In genomic region chr7:96675548-96675947, GRCh38 we compare ENCODE assay signal across 21 cellular contexts. TPM values are rescaled to one million over a fixed set of nuclear protein-coding genes. Genes with fewer than 3 reads are reported as not detected.
DNase-seq lines count a peak whose midpoint lies in the region; ATAC-seq, FAIRE-seq and TF ChIP-seq lines count a peak whose summit lies in the region.
"Had no signal": no experiment of that assay in that cellular context is flagged by ENCODE, and none has a peak within 500 bp of the region (broad histone marks: within the 10 kb centered on the region; RNA-seq: fewer than 3 reads in every experiment).

No MANE protein-coding gene starts in this region.

- CTCF ChIA-PET in IMR-90 (lab: Yijun Ruan, JAX): no interaction called here
- CTCF ChIA-PET in activated naive CD4-positive, alpha-beta T cell treated with anti-CD3 and anti-CD28 coated beads, Interleukin-2, amount 10 ng/mL, durations not matched to agents 7 days and 5 days (lab: Charles Lee): no interaction called here

- H3K4me1 ChIP-seq in IMR-90 (ENCODE audit: control insufficient read depth, insufficient read depth, low read length) (no peaks in the 10 kb centered on the region), lower lobe of right lung (no peaks in the 10 kb centered on the region)
- H3K4me1 ChIP-seq: tibial artery had no signal

- H3K9me3 ChIP-seq in IMR-90 (ENCODE audit: control insufficient read depth, insufficient read depth, low read length): no peaks in the 10 kb centered on the region
- H3K9me3 ChIP-seq in lower lobe of right lung: no peaks in the 10 kb centered on the region
- H3K9me3 ChIP-seq: tibial artery had no signal

- H3K4me1 Mint-ChIP-seq in activated naive CD4-positive, alpha-beta T cell treated with anti-CD3 and anti-CD28 coated beads, Interleukin-2, amount 10 ng/mL, durations not matched to agents 7 days and 5 days: no peaks in the 10 kb centered on the region

- TF ChIP-seq CTCF in IMR-90 (conservative IDR thresholded peaks at IDR 0.05; ENCODE audit: low read depth, low read length) (no peak), lower lobe of right lung (IDR thresholded peaks at IDR 0.05) (no peak)

- H2BK15ac ChIP-seq in IMR-90 (ENCODE audit: low read depth, low read length): no peak overlapping the region

- TF ChIP-seq RAD21 in IMR-90 (IDR thresholded peaks at IDR 0.05; ENCODE audit: low read length): no peak

- peak; percentile 17; the same call in 1 of the 2 replicates for ATAC-seq in IMR-90 (ENCODE audit: low read depth)
- ATAC-seq in lower lobe of right lung: no peak

- WGBS in IMR-90 (ENCODE audit: extremely low coverage in 2 of 2, insufficient read length in 1 of 2), 2 experiments: no CpG with 5 or more reads among the region's 1 CpG

- H3K9ac ChIP-seq in IMR-90 (ENCODE audit: low read depth, low read length): no peak overlapping the region

- FAIRE-seq in urothelium cell line (lab: Jason Lieb, UNC): no peak
- FAIRE-seq: GM18507 had no signal

- H4K8ac ChIP-seq in IMR-90 (ENCODE audit: low read depth in 2 of 2, low read length in 2 of 2): no peak overlapping the region

- no peak overlapping the region for H2BK20ac ChIP-seq in IMR-90 (ENCODE audit: low read depth, low read length)

- H2AK9ac ChIP-seq in IMR-90 (replicated peaks; ENCODE audit: low read depth, low read length, poor library complexity): no peak overlapping the region

- peaks cover 0 to 4% of the 10 kb centered on the region in 2 experiments; a peak in 3 of 4 replicates for H3K79me1 ChIP-seq in IMR-90 (ENCODE audit: low read depth in 1 of 2, low read length in 2 of 2)

- H3K36me3 ChIP-seq in IMR-90 (ENCODE audit: control insufficient read depth, insufficient read depth, low read length) (0 out of 2 replicates have a peak, but pooled peaks cover 1% of the 10 kb centered on the region), lower lobe of right lung (peaks cover 21% of the 10 kb centered on the region)

- H3K4me3 ChIP-seq in IMR-90 (ENCODE audit: insufficient read depth, low read depth, low read length) (no peak overlapping the region), lower lobe of right lung (no peak overlapping the region)
- H3K4me3 ChIP-seq: tibial artery had no signal

- no peaks in the 10 kb centered on the region for H4K20me1 ChIP-seq in IMR-90 (ENCODE audit: insufficient read depth, low read length)

- no peaks in the 10 kb centered on the region for H3K36me3 Mint-ChIP-seq in activated naive CD4-positive, alpha-beta T cell treated with anti-CD3 and anti-CD28 coated beads, Interleukin-2, amount 10 ng/mL, durations not matched to agents 7 days and 5 days

- intact Hi-C loops in IMR-90 (cut with micrococcal nuclease) (no loop called here), lower lobe of right lung (cut with DNase I) (no loop called here)

- no peak overlapping the region for H4K5ac ChIP-seq in IMR-90 (ENCODE audit: low read depth, low read length)

- no peak overlapping the region for H3K27ac Mint-ChIP-seq in activated naive CD4-positive, alpha-beta T cell treated with anti-CD3 and anti-CD28 coated beads, Interleukin-2, amount 10 ng/mL, durations not matched to agents 7 days and 5 days
- H3K27ac Mint-ChIP-seq: CD14-positive monocyte; memory B cell; progenitor cell of endocrine pancreas; stimulated activated naive CD8-positive, alpha-beta T cell treated with anti-CD3 and anti-CD28 coated beads, Interleukin-15, Interleukin-2, amounts not matched to agents 100 ng/mL and 50 ng/mL, for 24 hours had no signal

- no peak overlapping the region for H3K23ac ChIP-seq in IMR-90 (ENCODE audit: low read depth, low read length)

- H2BK120ac ChIP-seq in IMR-90 (ENCODE audit: low read depth, low read length): no peak overlapping the region

- H3K27me3 ChIP-seq in IMR-90 (ENCODE audit: control insufficient read depth, insufficient read depth, low read length): no peaks in the 10 kb centered on the region
- H3K27me3 ChIP-seq in lower lobe of right lung (ENCODE audit: low read depth): no peaks in the 10 kb centered on the region
- H3K27me3 ChIP-seq: tibial artery had no signal

- no peak overlapping the region for H3K18ac ChIP-seq in IMR-90 (ENCODE audit: low read depth, low read length)

- dilution Hi-C loops in IMR-90 (cut with HindIII; ENCODE audit: low sequenced_read_pairs, unreplicated experiment): no loop called here

- H3K9me1 ChIP-seq in IMR-90 (ENCODE audit: insufficient read depth, low read length): peaks cover 3% of the 10 kb centered on the region; the same call in 1 of the 2 replicates

- POLR2A ChIA-PET in IMR-90 (lab: Charles Lee; ENCODE audit: unreplicated experiment): no interaction called here

- no peak overlapping the region for H3K4me3 Mint-ChIP-seq in activated naive CD4-positive, alpha-beta T cell treated with anti-CD3 and anti-CD28 coated beads, Interleukin-2, amount 10 ng/mL, durations not matched to agents 7 days and 5 days
- H3K4me3 Mint-ChIP-seq: CD14-positive monocyte; memory B cell; stimulated activated naive CD8-positive, alpha-beta T cell treated with anti-CD3 and anti-CD28 coated beads, Interleukin-15, Interleukin-2, amounts not matched to agents 100 ng/mL and 50 ng/mL, for 24 hours had no signal

- no peaks in the 10 kb centered on the region for H3K9me3 Mint-ChIP-seq in activated naive CD4-positive, alpha-beta T cell treated with anti-CD3 and anti-CD28 coated beads, Interleukin-2, amount 10 ng/mL, durations not matched to agents 7 days and 5 days
- H3K9me3 Mint-ChIP-seq: memory B cell; stimulated activated naive CD8-positive, alpha-beta T cell treated with anti-CD3 and anti-CD28 coated beads, Interleukin-15, Interleukin-2, amounts not matched to agents 100 ng/mL and 50 ng/mL, for 24 hours had no signal

- H3K4ac ChIP-seq in IMR-90 (ENCODE audit: low read depth, low read length): no peak overlapping the region

- H2BK5ac ChIP-seq in IMR-90 (ENCODE audit: low read depth, low read length, poor library complexity, severe bottlenecking): no peak overlapping the region

- no peak overlapping the region for H4K91ac ChIP-seq in IMR-90 (ENCODE audit: insufficient read depth, low read depth, low read length)

- H2AK5ac ChIP-seq in IMR-90 (ENCODE audit: low read depth, low read length): no peak overlapping the region

- TF ChIP-seq POLR2A in IMR-90 (IDR thresholded peaks at IDR 0.05; ENCODE audit: low read depth, low read length): no peak

- no peak overlapping the region for H3K4me2 ChIP-seq in IMR-90 (ENCODE audit: low read depth, low read length)

- no peaks in the 10 kb centered on the region for H3K27me3 Mint-ChIP-seq in activated naive CD4-positive, alpha-beta T cell treated with anti-CD3 and anti-CD28 coated beads, Interleukin-2, amount 10 ng/mL, durations not matched to agents 7 days and 5 days
- H3K27me3 Mint-ChIP-seq: memory B cell; progenitor cell of endocrine pancreas; stimulated activated naive CD8-positive, alpha-beta T cell treated with anti-CD3 and anti-CD28 coated beads, Interleukin-15, Interleukin-2, amounts not matched to agents 100 ng/mL and 50 ng/mL, for 24 hours had no signal

- DNase-seq in COR-L47 (lab: John Stamatoyannopoulos, UW) (peak; percentile 47), IMR-90 (no peak), NCI-H524 treated with DMSO at 0.1 percent for 48 hours (lab: John Stamatoyannopoulos, UW) (peak; percentile 65), dermis blood vessel endothelial cell (peak; percentile 61), urothelium cell line (ENCODE audit: low spot score) (no peak), amniotic stem cell (lab: John Stamatoyannopoulos, UW) (no peak), lower lobe of right lung (no peak)
- no peak for DNase-seq in activated naive CD4-positive, alpha-beta T cell treated with anti-CD3 and anti-CD28 coated beads, Interleukin-2, amount 10 ng/mL, durations not matched to agents 7 days and 5 days
- DNase-seq: activated naive CD4-positive, alpha-beta T cell treated with anti-CD3 and anti-CD28 coated beads, Interleukin-2, amount 50 U/mL, for 16 hours; anterior cingulate cortex; HCEC 1CT; NCI-H1694; NCI-H510A treated with DMSO at 0.1 percent for 48 hours; stimulated activated CD4-positive, alpha-beta T cell treated with anti-CD3 and anti-CD28 coated beads, Interleukin-15, amount 100 ng/mL, for 24 hours; T-helper 9 cell; tibial artery had no signal

- in situ Hi-C loops in IMR-90 (cut with MboI; ENCODE audit: low sequenced_read_pairs): no loop called here

- no peak overlapping the region for H3K14ac ChIP-seq in IMR-90 (replicated peaks; ENCODE audit: low read depth, low read length)

- no peak overlapping the region for H2AFZ ChIP-seq in IMR-90 (replicated peaks; ENCODE audit: low read length, poor library complexity)

- no peak overlapping the region for H3K56ac ChIP-seq in IMR-90 (ENCODE audit: extremely low read depth, insufficient read depth, low read length)

- BruUV-seq in IMR-90 (replicated peaks; lab: Mats Ljungman, UMichigan): no TSS peak

- H3K27ac ChIP-seq in IMR-90 (ENCODE audit: insufficient read depth, low read length): no peak overlapping the region
- no peak overlapping the region for H3K27ac ChIP-seq in lower lobe of right lung
- H3K27ac ChIP-seq: tibial artery had no signal

TF ChIP-seq in IMR-90, 13 proteins besides CTCF, POLR2A, EP300 and RAD21 (continues in another document):
- no peak for TF ChIP-seq CHD1 (IDR thresholded peaks at IDR 0.05; ENCODE audit: low read depth, low read length)
- TF ChIP-seq NFE2L2 (IDR thresholded peaks at IDR 0.05; ENCODE audit: low read depth, low read length): no peak
- TF ChIP-seq FOS (IDR thresholded peaks at IDR 0.05; ENCODE audit: low read depth, low read length): no peak
- TF ChIP-seq, protein P1, sequence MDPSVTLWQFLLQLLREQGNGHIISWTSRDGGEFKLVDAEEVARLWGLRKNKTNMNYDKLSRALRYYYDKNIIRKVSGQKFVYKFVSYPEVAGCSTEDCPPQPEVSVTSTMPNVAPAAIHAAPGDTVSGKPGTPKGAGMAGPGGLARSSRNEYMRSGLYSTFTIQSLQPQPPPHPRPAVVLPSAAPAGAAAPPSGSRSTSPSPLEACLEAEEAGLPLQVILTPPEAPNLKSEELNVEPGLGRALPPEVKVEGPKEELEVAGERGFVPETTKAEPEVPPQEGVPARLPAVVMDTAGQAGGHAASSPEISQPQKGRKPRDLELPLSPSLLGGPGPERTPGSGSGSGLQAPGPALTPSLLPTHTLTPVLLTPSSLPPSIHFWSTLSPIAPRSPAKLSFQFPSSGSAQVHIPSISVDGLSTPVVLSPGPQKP (IDR thresholded peaks at IDR 0.05; ENCODE audit: borderline replicate concordance, low read depth, low read length): no peak
- no peak for TF ChIP-seq MAZ (IDR thresholded peaks at IDR 0.05; ENCODE audit: borderline replicate concordance, low read depth, low read length)
- TF ChIP-seq SMC3 (IDR thresholded peaks at IDR 0.05; ENCODE audit: low read depth, low read length): no peak
- TF ChIP-seq MAFK (IDR thresholded peaks at IDR 0.05; ENCODE audit: low read depth, low read length): no peak
- no peak for TF ChIP-seq RFX5 (IDR thresholded peaks at IDR 0.05; ENCODE audit: low read depth, low read length)
- no peak for TF ChIP-seq CEBPB (IDR thresholded peaks at IDR 0.05; ENCODE audit: low read depth, low read length)

RNA-seq across cellular contexts. Expression of gene SEM1, which starts 34.1 kb away (rescaled TPM):
- 17.2 and 23.6 TPM in 2 replicates for total RNA-seq in IMR-90 (2012; rRNA removed)
- polyA plus RNA-seq in IMR-90 (2012; rRNA removed): 38.0 and 52.7 TPM in 2 replicates
- 3.9 and 15.4 TPM in 2 replicates for polyA plus RNA-seq in IMR-90 (2012; cell fraction: cytosol; rRNA removed)
- polyA plus RNA-seq in IMR-90 (2012; cell fraction: nucleus; rRNA removed; ENCODE audit: low replicate concordance): 0.77 and 9.2 TPM in 2 replicates
- 37.4 and 70.3 TPM in 2 replicates for total RNA-seq in dermis blood vessel endothelial cell
- total RNA-seq in lower lobe of right lung: 31.0 TPM

Comparison
In these comparisons a context has a peak if more than half of its experiments do, and no peak if none do; other contexts are left out.
1. DNase-seq: peak in COR-L47 (single experiment), NCI-H524 treated with DMSO at 0.1 percent for 48 hours (single experiment) and dermis blood vessel endothelial cell (single experiment); none in IMR-90 (single experiment), urothelium cell line (single experiment), amniotic stem cell (single experiment), activated naive CD4-positive, alpha-beta T cell treated with anti-CD3 and anti-CD28 coated beads, Interleukin-2, amount 10 ng/mL, durations not matched to agents 7 days and 5 days (single experiment) and lower lobe of right lung (single experiment).